Comparison of ENCODE assay signal across 19 cellular contexts in genomic region chr13:76239031-76239680, GRCh38.
"Had no signal": no experiment of that assay in that cellular context is flagged by ENCODE, and none has a peak within 500 bp of the region (broad histone marks: within the 10 kb centered on the region; RNA-seq: fewer than 3 reads in every experiment).

No MANE protein-coding gene starts in this region.

- H3K79me2 ChIP-seq: hepatocyte had no signal

- H3K27me3 ChIP-seq: colonic mucosa, gastroesophageal sphincter, hepatocyte, neutrophil, tibial artery, upper lobe of left lung, uterus had no signal

- H3K36me3 ChIP-seq: colonic mucosa, gastroesophageal sphincter, neutrophil, tibial artery, upper lobe of left lung, uterus had no signal

- H3K4me1 ChIP-seq: colonic mucosa, gastroesophageal sphincter, tibial artery, upper lobe of left lung, uterus had no signal

- H3K9me3 ChIP-seq: colonic mucosa, gastroesophageal sphincter, neutrophil, tibial artery, upper lobe of left lung, uterus had no signal

- H3K4me2 ChIP-seq: hepatocyte had no signal

- ATAC-seq: gastroesophageal sphincter; naive thymus-derived CD8-positive, alpha-beta T cell; stimulated activated effector memory CD8-positive, alpha-beta T cell treated with anti-CD3 and anti-CD28 coated beads, Interleukin-12 subunit alpha, Interleukin-12 subunit beta, amount 100 ng/mL, for 72 hours; stimulated activated naive CD8-positive, alpha-beta T cell treated with anti-CD3 and anti-CD28 coated beads, Interleukin-15, Interleukin-2, amounts not matched to agents 100 U/mL and 50 U/mL, for 24 hours had no signal

- DNase-seq: colonic mucosa; effector CD4-positive, alpha-beta T cell; endodermal cell; erythroblast; glutamatergic neuron; kidney; left cardiac atrium; mesendoderm; naive thymus-derived CD8-positive, alpha-beta T cell; stimulated activated CD4-positive, alpha-beta T cell treated with anti-CD3 and anti-CD28 coated beads, Interleukin-4, amount 100 ng/mL, for 1 hour; stimulated activated CD8-positive, alpha-beta memory T cell treated with anti-CD3 and anti-CD28 coated beads, Interleukin-4, amount 100 ng/mL, for 48 hours; stimulated activated naive CD8-positive, alpha-beta T cell treated with anti-CD3 and anti-CD28 coated beads, Interleukin-15, Interleukin-2, amounts not matched to agents 100 U/mL and 50 U/mL, for 24 hours; tibial artery; upper lobe of left lung; uterus had no signal

- H2AFZ ChIP-seq: hepatocyte had no signal

- H3K4me3 ChIP-seq: colonic mucosa, gastroesophageal sphincter, hepatocyte, tibial artery, upper lobe of left lung, uterus had no signal

- H3K27ac ChIP-seq: colonic mucosa, gastroesophageal sphincter, hepatocyte, neutrophil, tibial artery, upper lobe of left lung, uterus had no signal
